Comparison of ENCODE assay signal across 29 cellular contexts in the genomic region with DNA sequence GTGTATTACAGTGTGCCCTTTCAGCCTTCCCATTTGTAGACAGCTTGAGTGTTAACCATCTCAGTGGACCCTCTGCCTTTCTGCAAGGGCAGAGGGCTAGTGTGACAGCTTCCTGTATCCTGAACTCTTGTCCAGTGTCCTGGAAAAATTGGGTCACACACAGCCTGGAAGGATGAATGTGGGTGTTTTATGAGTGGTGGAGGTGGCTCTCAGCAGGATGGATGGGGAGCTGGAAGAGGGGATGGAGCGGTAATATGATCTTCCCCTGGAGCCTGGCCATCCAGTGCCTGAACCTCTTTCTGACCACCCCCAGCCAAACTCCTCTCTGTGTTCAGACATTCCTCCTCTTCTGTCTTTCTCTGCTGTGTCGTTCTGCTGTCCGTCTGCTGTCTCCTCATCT.
"Had no signal": no experiment of that assay in that cellular context is flagged by ENCODE, and none has a peak within 500 bp of the region (broad histone marks: within the 10 kb centered on the region; RNA-seq: fewer than 3 reads in every experiment).

No MANE protein-coding gene starts in this region.

- H3K27ac Mint-ChIP-seq: natural killer cell; nephron; progenitor cell of endocrine pancreas; stimulated activated effector memory CD8-positive, alpha-beta T cell treated with anti-CD3 and anti-CD28 coated beads, Interleukin-12 subunit alpha, Interleukin-12 subunit beta, amount 100 ng/mL, for 72 hours; stimulated activated naive B cell treated with anti-CD40 and anti-IgM and Interleukin-4, amounts not matched to agents 10 μg/mL and 1 μg/mL and 100 μg/mL, for 72 hours; stimulated activated naive CD8-positive, alpha-beta T cell treated with anti-CD3 and anti-CD28 coated beads, Interleukin-15, Interleukin-2, amounts not matched to agents 100 ng/mL and 50 ng/mL, for 24 hours; type B pancreatic cell had no signal

- H3K79me2 ChIP-seq: parathyroid adenoma had no signal

- H3K9me3 ChIP-seq: ovary, psoas muscle, right lobe of liver, sigmoid colon, stomach, suprapubic skin, testis, tibial artery, transverse colon, upper lobe of right lung, uterus had no signal

- H3K4me3 Mint-ChIP-seq: naive thymus-derived CD4-positive, alpha-beta T cell; natural killer cell; nephron; stimulated activated effector memory CD8-positive, alpha-beta T cell treated with anti-CD3 and anti-CD28 coated beads, Interleukin-12 subunit alpha, Interleukin-12 subunit beta, amount 100 ng/mL, for 72 hours; stimulated activated naive B cell treated with anti-CD40 and anti-IgM and Interleukin-4, amounts not matched to agents 10 μg/mL and 1 μg/mL and 100 μg/mL, for 72 hours; stimulated activated naive CD8-positive, alpha-beta T cell treated with anti-CD3 and anti-CD28 coated beads, Interleukin-15, Interleukin-2, amounts not matched to agents 100 ng/mL and 50 ng/mL, for 24 hours; type B pancreatic cell had no signal

- FAIRE-seq: small intestine had no signal

- ATAC-seq: naive thymus-derived CD4-positive, alpha-beta T cell; natural killer cell; psoas muscle; right lobe of liver; stimulated activated naive B cell treated with anti-CD40 and anti-IgM and Interleukin-4, amounts not matched to agents 10 μg/mL and 1 μg/mL and 100 μg/mL, for 72 hours; upper lobe of right lung had no signal

- H3K4me3 ChIP-seq: ovary, psoas muscle, right lobe of liver, sigmoid colon, stomach, suprapubic skin, testis, tibial artery, transverse colon, upper lobe of right lung, uterus had no signal

- H2AFZ ChIP-seq: parathyroid adenoma had no signal

- H3K27ac ChIP-seq: ovary, parathyroid adenoma, psoas muscle, right lobe of liver, sigmoid colon, stomach, suprapubic skin, testis, tibial artery, transverse colon, upper lobe of right lung, uterus had no signal

- H3K4me1 ChIP-seq: parathyroid adenoma, psoas muscle, right lobe of liver, sigmoid colon, stomach, suprapubic skin, testis, tibial artery, transverse colon, upper lobe of right lung, uterus had no signal

- H3K27me3 ChIP-seq: ovary, right lobe of liver, sigmoid colon, stomach, suprapubic skin, testis, transverse colon, upper lobe of right lung, uterus had no signal

- H3K36me3 Mint-ChIP-seq: naive thymus-derived CD4-positive, alpha-beta T cell; natural killer cell; stimulated activated effector memory CD8-positive, alpha-beta T cell treated with anti-CD3 and anti-CD28 coated beads, Interleukin-12 subunit alpha, Interleukin-12 subunit beta, amount 100 ng/mL, for 72 hours; stimulated activated naive B cell treated with anti-CD40 and anti-IgM and Interleukin-4, amounts not matched to agents 10 μg/mL and 1 μg/mL and 100 μg/mL, for 72 hours; type B pancreatic cell had no signal

- H3K36me3 ChIP-seq: ovary, right lobe of liver, sigmoid colon, stomach, suprapubic skin, tibial artery, transverse colon, upper lobe of right lung, uterus had no signal

- H3K9me3 Mint-ChIP-seq: natural killer cell; nephron; stimulated activated effector memory CD8-positive, alpha-beta T cell treated with anti-CD3 and anti-CD28 coated beads, Interleukin-12 subunit alpha, Interleukin-12 subunit beta, amount 100 ng/mL, for 72 hours; stimulated activated naive B cell treated with anti-CD40 and anti-IgM and Interleukin-4, amounts not matched to agents 10 μg/mL and 1 μg/mL and 100 μg/mL, for 72 hours; stimulated activated naive CD8-positive, alpha-beta T cell treated with anti-CD3 and anti-CD28 coated beads, Interleukin-15, Interleukin-2, amounts not matched to agents 100 ng/mL and 50 ng/mL, for 24 hours; type B pancreatic cell had no signal

- DNase-seq: naive thymus-derived CD4-positive, alpha-beta T cell; natural killer cell; occipital lobe; ovary; posterior cingulate gyrus; psoas muscle; right cardiac atrium; right lobe of liver; sigmoid colon; small intestine; stimulated activated CD4-positive, alpha-beta T cell treated with anti-CD3 and anti-CD28 coated beads, Interleukin-15, amount 100 ng/mL, for 24 hours; stimulated activated CD4-positive, alpha-beta T cell treated with anti-CD3 and anti-CD28 coated beads, Interleukin-2, amount 100 ng/mL, for 24 hours; stimulated activated CD4-positive, alpha-beta T cell treated with anti-CD3 and anti-CD28 coated beads, Interleukin-2, amount 100 ng/mL, for 48 hours; stimulated activated CD4-positive, alpha-beta T cell treated with anti-CD3 and anti-CD28 coated beads, Interleukin-4, amount 100 ng/mL, for 24 hours; stimulated activated naive B cell treated with anti-CD40 and anti-IgM and Interleukin-4, amounts not matched to agents 10 μg/mL and 1 μg/mL and 100 μg/mL, for 72 hours; stimulated activated naive CD4-positive, alpha-beta T cell treated with Interleukin-2 at 50 U/mL for 16 hours; stomach; testis; tibial artery; transverse colon; upper lobe of right lung; uterus had no signal

- H3K9ac ChIP-seq: parathyroid adenoma had no signal

- H3K4me1 Mint-ChIP-seq: naive thymus-derived CD4-positive, alpha-beta T cell; natural killer cell; stimulated activated effector memory CD8-positive, alpha-beta T cell treated with anti-CD3 and anti-CD28 coated beads, Interleukin-12 subunit alpha, Interleukin-12 subunit beta, amount 100 ng/mL, for 72 hours; stimulated activated naive B cell treated with anti-CD40 and anti-IgM and Interleukin-4, amounts not matched to agents 10 μg/mL and 1 μg/mL and 100 μg/mL, for 72 hours had no signal
